ENCODE assay signal across 28 cellular contexts in the genomic region with DNA sequence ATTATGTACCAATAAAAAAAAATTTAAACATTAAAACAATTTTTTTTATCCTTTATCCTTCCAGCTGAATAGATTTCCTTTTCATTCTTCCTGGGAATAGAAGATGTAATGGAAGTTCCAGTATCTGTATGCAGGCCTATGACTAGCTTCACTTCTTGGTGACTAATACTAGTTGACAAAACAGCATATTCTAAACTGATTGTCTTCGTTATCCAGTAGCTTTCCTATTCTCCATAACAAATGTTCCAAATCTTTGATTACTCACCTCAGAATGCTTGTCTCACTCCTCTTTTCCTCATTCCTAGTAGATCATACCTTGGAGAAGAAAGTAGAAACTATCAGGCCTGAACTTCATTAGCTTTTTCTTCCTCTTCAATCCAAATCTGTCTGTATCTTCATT.
DNase-seq lines count a peak whose midpoint lies in the region; ATAC-seq, FAIRE-seq and TF ChIP-seq lines count a peak whose summit lies in the region.
"Had no signal": no experiment of that assay in that cellular context is flagged by ENCODE, and none has a peak within 500 bp of the region (broad histone marks: within the 10 kb centered on the region; RNA-seq: fewer than 3 reads in every experiment).

No MANE protein-coding gene starts in this region.

- H4K91ac ChIP-seq in H1 (replicated peaks; ENCODE audit: insufficient read length, low read length) (no peak overlapping the region), mesenchymal stem cell (ENCODE audit: low read length) (no peak overlapping the region)

- H2BK120ac ChIP-seq in H1 (replicated peaks; ENCODE audit: low read depth, low read length) (no peak overlapping the region), mesenchymal stem cell (ENCODE audit: low read depth, low read length) (no peak overlapping the region)

- CTCF ChIA-PET in H1 (lab: Charles Lee; ENCODE audit: partially characterized antibody): interaction anchor here (1.5 to 2.0 kb wide), 2 partner anchors 11 to 14 kb away, joined by 3 to 13 read pairs; no protein-coding TSS in a partner anchor

- H4K5ac ChIP-seq in H1 (ENCODE audit: insufficient read length, low read depth, low read length): no peak overlapping the region

- H3K27ac ChIP-seq in H1 (ENCODE audit: low read depth, low read length) (no peak overlapping the region), mesenchymal stem cell (ENCODE audit: low read length, poor library complexity, severe bottlenecking) (no peak overlapping the region)
- H3K27ac ChIP-seq: BLaER1 treated with 17β-estradiol and CSF1 and Interleukin-3, amounts not matched to agents 10 nM and 100 nM; pancreas; SJCRH30; tibial nerve had no signal

- no peak overlapping the region for H2BK5ac ChIP-seq in H1 (ENCODE audit: low read depth, low read length)
- no peak overlapping the region for H2BK5ac ChIP-seq in mesenchymal stem cell (ENCODE audit: low read depth, low read length, poor library complexity, severe bottlenecking)

- H3K23ac ChIP-seq in H1 (ENCODE audit: insufficient read length): no peak overlapping the region
- no peak overlapping the region for H3K23ac ChIP-seq in mesenchymal stem cell (ENCODE audit: low read length in 2 of 2)

- POLR2A ChIA-PET in H1 (lab: Charles Lee; ENCODE audit: partially characterized antibody): interaction anchor here (0.6 to 1.6 kb wide), 5 partner anchors 9 to 500 kb away, joined by 3 to 5 read pairs (median 4); no protein-coding TSS in a partner anchor

- FAIRE-seq in H1 (lab: Jason Lieb, UNC): peak; percentile 24
- FAIRE-seq: HepG2 had no signal

- H4K8ac ChIP-seq in H1 (ENCODE audit: extremely low read depth, insufficient read depth, low read length) (no peak overlapping the region), mesenchymal stem cell (ENCODE audit: low read length) (no peak overlapping the region)

- no peak overlapping the region for H2AFZ ChIP-seq in H1 (ENCODE audit: low read length)
- no peak overlapping the region for H2AFZ ChIP-seq in mesenchymal stem cell (ENCODE audit: low read depth, low read length)

- H3K79me2 ChIP-seq in H1 (ENCODE audit: control insufficient read depth in 1 of 2, insufficient read depth in 2 of 2, low read length in 2 of 2): peaks cover 0 to 96% of the 10 kb centered on the region in 2 experiments; a peak in 3 of 4 replicates

- no peak for TF ChIP-seq CTCF in H1 (IDR thresholded peaks at IDR 0.05; ENCODE audit: control extremely low read depth in 1 of 3, insufficient read depth in 1 of 3, low read depth in 1 of 3, low read length in 3 of 3)

- H2AK5ac ChIP-seq in H1 (ENCODE audit: low read depth, low read length) (no peak overlapping the region), mesenchymal stem cell (ENCODE audit: low read length, severe bottlenecking) (no peak overlapping the region)

- peak; percentile 86 for DNase-seq in ELR (ENCODE audit: low read depth)
- DNase-seq in M059J (ENCODE audit: low read depth): peak; percentile 77
- DNase-seq in H1 (ENCODE audit: low read depth in 1 of 2, low spot score in 2 of 2): no peak
- peak; percentile 72 for DNase-seq in mesenchymal stem cell
- no peak for DNase-seq in Right ventricle myocardium inferior (ENCODE audit: missing footprints)
- DNase-seq in SKM-1 treated with dmso at 0.1 percent for 144 hours (lab: John Stamatoyannopoulos, UW; ENCODE audit: unreplicated experiment): no peak
- DNase-seq: ACHN; activated CD4-positive, CD25-positive, alpha-beta regulatory T cell treated with anti-CD3 and anti-CD28 coated beads, Interleukin-2, amount 50 U/mL, for 72 hours; activated CD8-positive, alpha-beta T cell treated with anti-CD3 and anti-CD28 coated beads, Interleukin-2, amount 10 ng/mL, durations not matched to agents 7 days and 5 days; activated T-cell treated with anti-CD3 and anti-CD28 coated beads for 4 hours; anterior cingulate cortex; cortex of kidney; DMS79; glutamatergic neuron; NCI-H1048; NCI-H187; NCI-H2171 treated with DMSO at 0.1 percent for 48 hours; NCI-H526; pancreas; SJCRH30; T-helper 1 cell had no signal

- H2BK15ac ChIP-seq in H1 (ENCODE audit: low read length): no peak overlapping the region
- H2BK15ac ChIP-seq in mesenchymal stem cell (ENCODE audit: low read depth, poor library complexity, severe bottlenecking): no peak overlapping the region

- TF ChIP-seq EP300 in H1 (IDR thresholded peaks at IDR 0.05; ENCODE audit: borderline replicate concordance in 1 of 2, low read depth in 2 of 2, low read length in 2 of 2): no peak

- H3K79me1 ChIP-seq in H1 (ENCODE audit: low read depth, low read length) (peaks cover 14% of the 10 kb centered on the region), mesenchymal stem cell (replicated peaks; ENCODE audit: low read length, poor library complexity, severe bottlenecking) (peaks cover 25% of the 10 kb centered on the region)

- H2BK12ac ChIP-seq in H1 (ENCODE audit: low read depth, low read length): no peak overlapping the region
- H2BK12ac ChIP-seq in mesenchymal stem cell (ENCODE audit: low read length in 2 of 2): no peak overlapping the region

- no peak for TF ChIP-seq RAD21 in H1 (IDR thresholded peaks at IDR 0.05 in 1 of 2, conservative IDR thresholded peaks at IDR 0.05 in 1 of 2; ENCODE audit: low read depth in 2 of 2, low read length in 2 of 2)

- H3K18ac ChIP-seq in H1 (ENCODE audit: extremely low read depth, low read length): no peak overlapping the region
- H3K18ac ChIP-seq in mesenchymal stem cell (ENCODE audit: low read depth in 1 of 2, low read length in 2 of 2): no peak overlapping the region

- no peak overlapping the region for H2BK20ac ChIP-seq in H1 (ENCODE audit: low read length)

- 67% methylated on average over 1 of the region's 1 CpG; no CpG with 5 or more reads in 1 of the 2 experiments for WGBS in H1 (ENCODE audit: extremely low coverage in 1 of 2, insufficient coverage in 1 of 2, insufficient read length in 1 of 2, insufficient replicate concordance in 2 of 2, low coverage in 1 of 2, low lambda C conversion rate in 2 of 2, missing lambda C conversion rate in 1 of 2), 2 experiments
- WGBS in mesenchymal stem cell: 24% methylated on average over 1 of the region's 1 CpG

- H3K4me2 ChIP-seq in H1 (ENCODE audit: insufficient read depth in 1 of 2, low read depth in 2 of 2, low read length in 2 of 2) (no peak overlapping the region), mesenchymal stem cell (ENCODE audit: low read length, poor library complexity, severe bottlenecking) (no peak overlapping the region)
- H3K4me2 ChIP-seq: BLaER1 treated with 17β-estradiol and CSF1 and Interleukin-3, amounts not matched to agents 10 nM and 100 nM had no signal

- H3K14ac ChIP-seq in H1 (ENCODE audit: insufficient read length) (no peak overlapping the region), mesenchymal stem cell (ENCODE audit: low read length in 2 of 2) (no peak overlapping the region)

- H3K36me3 ChIP-seq in H1 (ENCODE audit: control insufficient read depth in 2 of 4, insufficient read depth in 4 of 4, low read length in 3 of 4) (no peaks in the 10 kb centered on the region), mesenchymal stem cell (ENCODE audit: control insufficient read depth in 1 of 2, insufficient read depth in 2 of 2, low read depth in 1 of 2, low read length in 2 of 2) (no peaks in the 10 kb centered on the region)
- H3K36me3 ChIP-seq: BLaER1 treated with 17β-estradiol and CSF1 and Interleukin-3, amounts not matched to agents 10 nM and 100 nM; pancreas; right atrium auricular region; SJCRH30; tibial nerve had no signal

- no peak for ATAC-seq in Right ventricle myocardium inferior
- no peak for ATAC-seq in GM21737 (IDR thresholded peaks at IDR 0.05; ENCODE audit: unreplicated experiment)
- ATAC-seq: activated CD8-positive, alpha-beta T cell treated with anti-CD3 and anti-CD28 coated beads, Interleukin-2, amount 10 ng/mL, durations not matched to agents 7 days and 5 days; activated naive CD4-positive, alpha-beta T cell treated with anti-CD3 and anti-CD28 coated beads, Interleukin-2, amount 50 U/mL, for 72 hours; HepG2; pancreas had no signal

- H3K9ac ChIP-seq in H1 (replicated peaks in 1 of 4; ENCODE audit: extremely low read depth in 1 of 4, low read depth in 3 of 4, low read length in 3 of 4) (no peak overlapping the region), mesenchymal stem cell (ENCODE audit: low read length) (no peak overlapping the region)
- H3K9ac ChIP-seq: BLaER1 treated with 17β-estradiol and CSF1 and Interleukin-3, amounts not matched to agents 10 nM and 100 nM had no signal

- no peaks in the 10 kb centered on the region for H3K23me2 ChIP-seq in H1 (ENCODE audit: low read depth, low read length)

- H3K56ac ChIP-seq in H1 (replicated peaks; ENCODE audit: insufficient read length, low read depth, low read length): no peak overlapping the region

- peaks cover 0 to 6% (median 0%) of the 10 kb centered on the region in 4 experiments; a peak in 2 of 7 replicates for H3K4me1 ChIP-seq in H1 (replicated peaks in 1 of 4; ENCODE audit: control insufficient read depth in 3 of 4, insufficient read depth in 4 of 4, low read length in 3 of 4)
- peaks cover 2% of the 10 kb centered on the region for H3K4me1 ChIP-seq in mesenchymal stem cell (ENCODE audit: control insufficient read depth, insufficient read depth, low read depth, low read length)
- H3K4me1 ChIP-seq: pancreas, tibial nerve had no signal

- TF ChIP-seq POLR2A in H1 (IDR thresholded peaks at IDR 0.05; ENCODE audit: control extremely low read depth in 1 of 2, low read depth in 2 of 2, low read length in 2 of 2): no peak

- H3K4ac ChIP-seq in H1 (replicated peaks; ENCODE audit: insufficient read length, low read depth, low read length): no peak overlapping the region
- H3K4ac ChIP-seq in mesenchymal stem cell (ENCODE audit: low read depth in 1 of 2, low read length in 2 of 2): no peak overlapping the region

- H3K9me3 ChIP-seq in H1 (ENCODE audit: insufficient read depth in 2 of 2, low read depth in 1 of 2, low read length in 1 of 2) (no peaks in the 10 kb centered on the region), mesenchymal stem cell (ENCODE audit: control insufficient read depth, low read length) (no peaks in the 10 kb centered on the region)
- H3K9me3 ChIP-seq: BLaER1 treated with 17β-estradiol and CSF1 and Interleukin-3, amounts not matched to agents 10 nM and 100 nM; pancreas; right atrium auricular region; SJCRH30; tibial nerve had no signal

- H4K20me1 ChIP-seq in H1 (replicated peaks in 1 of 2; ENCODE audit: control insufficient read depth in 1 of 2, insufficient read depth in 2 of 2, low read length in 2 of 2): peaks cover 2 to 8% of the 10 kb centered on the region in 2 experiments
- H4K20me1 ChIP-seq: BLaER1 treated with 17β-estradiol and CSF1 and Interleukin-3, amounts not matched to agents 10 nM and 100 nM had no signal

- no peaks in the 10 kb centered on the region for H3K27me3 ChIP-seq in H1 (replicated peaks in 1 of 4; ENCODE audit: control insufficient read depth in 3 of 4, extremely low read depth in 1 of 4, insufficient read depth in 3 of 4, low read length in 3 of 4)
- H3K27me3 ChIP-seq in mesenchymal stem cell (ENCODE audit: control insufficient read depth in 1 of 2, insufficient read depth in 1 of 2, low read length in 2 of 2): no peaks in the 10 kb centered on the region
- H3K27me3 ChIP-seq: BLaER1 treated with 17β-estradiol and CSF1 and Interleukin-3, amounts not matched to agents 10 nM and 100 nM; pancreas; right atrium auricular region; SJCRH30; tibial nerve had no signal

- intact Hi-C loops in Right ventricle myocardium inferior (cut with DNase I): no loop called here

- no peak overlapping the region for H3K4me3 ChIP-seq in H1 (ENCODE audit: extremely low read depth in 1 of 4, insufficient read depth in 2 of 4, low read depth in 3 of 4, low read length in 4 of 4)
- H3K4me3 ChIP-seq in mesenchymal stem cell (ENCODE audit: insufficient read depth in 1 of 2, low read depth in 1 of 2, low read length in 2 of 2): no peak overlapping the region
- H3K4me3 ChIP-seq: BLaER1 treated with 17β-estradiol and CSF1 and Interleukin-3, amounts not matched to agents 10 nM and 100 nM; lung; pancreas; right atrium auricular region; SJCRH30; tibial nerve had no signal

Comparison
In these comparisons a context has a peak if more than half of its experiments do, and no peak if none do; other contexts are left out.
1. DNase-seq: peak in ELR (single experiment), M059J (single experiment) and mesenchymal stem cell (single experiment); none in H1 (0 of 2), Right ventricle myocardium inferior (single experiment) and SKM-1 treated with dmso at 0.1 percent for 144 hours (single experiment).